Comparison of ENCODE assay signal across 8 cellular contexts in genomic region chr16:78480588-78480987, GRCh38.
"Had no signal": no experiment of that assay in that cellular context is flagged by ENCODE, and none has a peak within 500 bp of the region (broad histone marks: within the 10 kb centered on the region; RNA-seq: fewer than 3 reads in every experiment).

No MANE protein-coding gene starts in this region.

- FAIRE-seq: G401.6, GM12891, GM12892, GM18507, GM19239 had no signal

- DNase-seq: GDM1, GF-D8 had no signal

- ATAC-seq: GM12878 had no signal

- H3K4me3 ChIP-seq: GM12878 had no signal
